In the genomic region with DNA sequence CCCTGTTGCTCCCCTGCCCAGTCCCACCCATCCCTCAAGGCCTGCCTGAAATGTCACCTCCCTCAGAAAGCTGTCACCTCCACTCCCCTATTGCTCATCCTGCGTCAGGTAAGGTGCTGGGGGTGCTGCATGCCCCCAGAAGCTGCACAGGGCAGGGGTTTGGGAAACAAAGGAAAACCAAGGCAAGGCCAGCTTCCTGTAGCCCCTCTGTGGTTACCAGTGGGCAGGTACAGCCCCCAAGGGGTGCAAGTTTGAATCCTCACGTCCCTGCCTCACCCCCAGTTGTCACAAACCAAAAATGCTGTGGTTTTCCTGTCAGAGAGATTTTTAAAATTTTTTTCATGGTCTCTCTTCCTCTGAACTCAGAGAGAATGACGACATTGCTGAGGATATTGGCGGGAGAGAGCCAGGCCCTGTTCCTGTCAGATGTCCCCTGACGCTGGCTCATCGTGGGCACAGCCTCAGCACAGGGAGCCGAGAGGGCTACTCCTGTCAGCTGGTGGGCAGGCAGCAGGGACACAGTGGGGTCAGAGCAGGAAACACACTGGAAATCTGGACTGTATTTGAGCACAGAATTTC, we compare ENCODE assay signal across 1 cellular context.
TF ChIP-seq lines count a peak whose summit lies in the region.

No MANE protein-coding gene starts in this region.

TF ChIP-seq in HepG2, 621 proteins besides CTCF, POLR2A, EP300 and RAD21:
- TF ChIP-seq, protein P1, sequence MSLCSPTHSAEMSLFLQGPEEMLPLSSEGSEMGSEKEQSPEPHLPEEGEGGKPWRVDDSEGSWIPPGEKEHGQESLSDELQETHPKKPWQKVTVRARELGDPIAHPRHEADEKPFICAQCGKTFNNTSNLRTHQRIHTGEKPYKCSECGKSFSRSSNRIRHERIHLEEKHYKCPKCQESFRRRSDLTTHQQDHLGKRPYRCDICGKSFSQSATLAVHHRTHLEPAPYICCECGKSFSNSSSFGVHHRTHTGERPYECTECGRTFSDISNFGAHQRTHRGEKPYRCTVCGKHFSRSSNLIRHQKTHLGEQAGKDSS (CRISPR knock-in tag; IDR thresholded peaks at IDR 0.05; ENCODE audit: borderline replicate concordance, low read depth) = no peak
- no peak for TF ChIP-seq KMT2A (CRISPR knock-in tag; IDR thresholded peaks at IDR 0.05)
- no peak for TF ChIP-seq KLF9 (CRISPR knock-in tag; IDR thresholded peaks at IDR 0.05; ENCODE audit: low read depth)
- no peak for TF ChIP-seq ZSCAN9 (CRISPR knock-in tag; IDR thresholded peaks at IDR 0.05; ENCODE audit: borderline replicate concordance)
- no peak for TF ChIP-seq NCOA1 (CRISPR knock-in tag; IDR thresholded peaks at IDR 0.05)
- no peak for TF ChIP-seq U2AF2 (IDR thresholded peaks at IDR 0.05; ENCODE audit: low read depth, low read length)
- TF ChIP-seq HNF1B (CRISPR knock-in tag; IDR thresholded peaks at IDR 0.05) = no peak
- TF ChIP-seq ERF (CRISPR knock-in tag; IDR thresholded peaks at IDR 0.05) = no peak
- no peak for TF ChIP-seq SUZ12 (IDR thresholded peaks at IDR 0.05; ENCODE audit: low read depth, low read length)
- no peak for TF ChIP-seq DPF2 (CRISPR knock-in tag; IDR thresholded peaks at IDR 0.05; ENCODE audit: borderline replicate concordance, low read depth)
- TF ChIP-seq ATF1 (CRISPR knock-in tag; IDR thresholded peaks at IDR 0.05) = no peak
- no peak for TF ChIP-seq ZNF432 (CRISPR knock-in tag; IDR thresholded peaks at IDR 0.05; ENCODE audit: borderline replicate concordance)
- TF ChIP-seq ARID2 (CRISPR knock-in tag; IDR thresholded peaks at IDR 0.05; ENCODE audit: borderline replicate concordance) = no peak
- no peak for TF ChIP-seq JUND (CRISPR knock-in tag; IDR thresholded peaks at IDR 0.05)
- TF ChIP-seq, protein P2, sequence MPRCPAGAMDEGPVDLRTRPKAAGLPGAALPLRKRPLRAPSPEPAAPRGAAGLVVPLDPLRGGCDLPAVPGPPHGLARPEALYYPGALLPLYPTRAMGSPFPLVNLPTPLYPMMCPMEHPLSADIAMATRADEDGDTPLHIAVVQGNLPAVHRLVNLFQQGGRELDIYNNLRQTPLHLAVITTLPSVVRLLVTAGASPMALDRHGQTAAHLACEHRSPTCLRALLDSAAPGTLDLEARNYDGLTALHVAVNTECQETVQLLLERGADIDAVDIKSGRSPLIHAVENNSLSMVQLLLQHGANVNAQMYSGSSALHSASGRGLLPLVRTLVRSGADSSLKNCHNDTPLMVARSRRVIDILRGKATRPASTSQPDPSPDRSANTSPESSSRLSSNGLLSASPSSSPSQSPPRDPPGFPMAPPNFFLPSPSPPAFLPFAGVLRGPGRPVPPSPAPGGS (CRISPR knock-in tag; IDR thresholded peaks at IDR 0.05) = no peak
